In the genomic region with DNA sequence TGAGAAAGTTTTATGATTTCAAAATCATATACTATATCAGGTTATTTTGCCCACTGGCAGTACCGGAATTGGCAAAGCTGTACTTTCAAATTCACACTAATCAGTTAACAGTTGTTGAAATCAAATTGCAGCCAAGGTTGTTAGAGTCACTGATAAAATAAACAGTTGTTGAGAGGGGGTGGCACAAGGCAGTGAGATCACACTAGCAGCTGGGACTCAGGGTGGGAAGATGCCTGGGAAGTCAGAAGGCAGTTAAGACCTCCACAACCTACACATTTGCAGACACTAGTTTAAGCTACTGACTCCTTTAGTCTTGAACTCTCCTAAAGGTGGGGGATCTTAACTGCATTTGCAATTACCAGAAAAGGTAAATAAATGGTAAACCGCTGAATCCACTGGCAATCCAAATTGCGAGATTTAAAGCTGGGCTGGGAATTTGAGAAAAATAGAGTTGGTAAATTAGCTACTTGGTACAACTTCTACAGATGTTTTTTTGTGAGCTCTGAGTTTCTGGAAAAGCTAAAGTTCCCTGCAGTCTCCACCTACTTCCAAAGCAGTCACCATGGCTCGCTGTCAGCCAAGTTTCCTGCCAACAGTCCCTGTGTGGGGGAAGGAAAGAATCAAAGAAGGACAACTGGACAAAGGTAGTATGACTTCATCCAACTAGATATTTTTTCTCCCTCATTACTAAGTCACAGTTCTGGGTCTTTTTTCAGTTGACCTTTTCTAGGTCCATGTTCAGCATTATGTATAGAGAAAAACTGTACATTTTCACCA, we compare ENCODE assay signal across 1 cellular context.
TF ChIP-seq lines count a peak whose summit lies in the region.

No MANE protein-coding gene starts in this region.

TF ChIP-seq in WTC11, 78 proteins besides CTCF, POLR2A, EP300 and RAD21 (continued from another document):
- TF ChIP-seq, protein P1, sequence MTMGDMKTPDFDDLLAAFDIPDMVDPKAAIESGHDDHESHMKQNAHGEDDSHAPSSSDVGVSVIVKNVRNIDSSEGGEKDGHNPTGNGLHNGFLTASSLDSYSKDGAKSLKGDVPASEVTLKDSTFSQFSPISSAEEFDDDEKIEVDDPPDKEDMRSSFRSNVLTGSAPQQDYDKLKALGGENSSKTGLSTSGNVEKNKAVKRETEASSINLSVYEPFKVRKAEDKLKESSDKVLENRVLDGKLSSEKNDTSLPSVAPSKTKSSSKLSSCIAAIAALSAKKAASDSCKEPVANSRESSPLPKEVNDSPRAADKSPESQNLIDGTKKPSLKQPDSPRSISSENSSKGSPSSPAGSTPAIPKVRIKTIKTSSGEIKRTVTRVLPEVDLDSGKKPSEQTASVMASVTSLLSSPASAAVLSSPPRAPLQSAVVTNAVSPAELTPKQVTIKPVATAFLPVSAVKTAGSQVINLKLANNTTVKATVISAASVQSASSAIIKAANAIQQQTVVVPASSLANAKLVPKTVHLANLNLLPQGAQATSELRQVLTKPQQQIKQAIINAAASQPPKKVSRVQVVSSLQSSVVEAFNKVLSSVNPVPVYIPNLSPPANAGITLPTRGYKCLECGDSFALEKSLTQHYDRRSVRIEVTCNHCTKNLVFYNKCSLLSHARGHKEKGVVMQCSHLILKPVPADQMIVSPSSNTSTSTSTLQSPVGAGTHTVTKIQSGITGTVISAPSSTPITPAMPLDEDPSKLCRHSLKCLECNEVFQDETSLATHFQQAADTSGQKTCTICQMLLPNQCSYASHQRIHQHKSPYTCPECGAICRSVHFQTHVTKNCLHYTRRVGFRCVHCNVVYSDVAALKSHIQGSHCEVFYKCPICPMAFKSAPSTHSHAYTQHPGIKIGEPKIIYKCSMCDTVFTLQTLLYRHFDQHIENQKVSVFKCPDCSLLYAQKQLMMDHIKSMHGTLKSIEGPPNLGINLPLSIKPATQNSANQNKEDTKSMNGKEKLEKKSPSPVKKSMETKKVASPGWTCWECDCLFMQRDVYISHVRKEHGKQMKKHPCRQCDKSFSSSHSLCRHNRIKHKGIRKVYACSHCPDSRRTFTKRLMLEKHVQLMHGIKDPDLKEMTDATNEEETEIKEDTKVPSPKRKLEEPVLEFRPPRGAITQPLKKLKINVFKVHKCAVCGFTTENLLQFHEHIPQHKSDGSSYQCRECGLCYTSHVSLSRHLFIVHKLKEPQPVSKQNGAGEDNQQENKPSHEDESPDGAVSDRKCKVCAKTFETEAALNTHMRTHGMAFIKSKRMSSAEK (CRISPR knock-in tag; IDR thresholded peaks at IDR 0.05; ENCODE audit: borderline replicate concordance) = no peak
- no peak for TF ChIP-seq NR2C2 (CRISPR knock-in tag; IDR thresholded peaks at IDR 0.05)
